ENCODE assay signal across 2 cellular contexts in the genomic region with DNA sequence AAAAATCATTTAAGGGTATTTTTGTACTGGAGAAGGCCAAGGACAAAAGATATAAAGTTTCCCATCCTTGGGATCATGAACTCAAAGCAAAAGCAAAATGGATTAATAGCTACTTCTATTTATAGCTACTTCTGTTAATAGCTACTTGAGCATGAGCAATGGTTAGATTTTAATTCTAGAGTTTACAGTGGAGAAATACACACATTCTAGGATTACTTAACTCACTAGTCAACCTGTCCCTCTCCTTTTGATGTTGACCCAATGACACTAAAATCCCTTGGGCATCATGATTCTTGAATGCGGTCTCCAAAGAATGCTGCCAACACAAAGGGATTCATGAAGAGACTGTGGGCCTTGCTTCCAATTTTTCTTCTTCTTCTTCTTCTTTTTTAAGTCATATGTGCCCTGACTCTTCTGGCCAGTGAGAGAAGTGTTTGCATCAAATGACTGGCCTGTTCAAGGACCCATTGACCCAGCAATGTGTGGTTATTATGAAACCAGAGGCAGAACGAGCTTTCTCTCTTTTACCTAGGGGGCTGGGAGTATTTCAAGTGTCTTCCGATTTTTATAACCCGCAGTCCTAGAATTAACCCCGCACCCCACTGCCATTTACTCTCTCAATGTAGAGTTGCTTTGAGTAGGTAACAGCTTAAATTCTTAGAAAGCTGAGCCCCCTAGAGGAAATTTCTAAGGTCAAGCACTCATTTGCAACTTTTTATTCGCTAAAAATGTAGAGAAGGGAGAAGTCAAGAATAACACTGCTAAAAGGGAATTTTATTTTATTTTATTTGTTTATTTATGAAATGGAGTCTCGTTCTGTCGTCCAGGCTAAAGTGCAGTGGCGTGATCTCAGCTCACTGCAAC.
TF ChIP-seq lines count a peak whose summit lies in the region.

No MANE protein-coding gene starts in this region.

TF ChIP-seq in SK-N-SH, 30 proteins besides CTCF, POLR2A, EP300 and RAD21 (continued from another document):
- TF ChIP-seq EZH2phosphoT487 (IDR thresholded peaks at IDR 0.05; ENCODE audit: borderline replicate concordance, low read depth): no peak
- TF ChIP-seq GABPA (IDR thresholded peaks at IDR 0.05; ENCODE audit: low read depth): no peak
- TF ChIP-seq, protein P1, sequence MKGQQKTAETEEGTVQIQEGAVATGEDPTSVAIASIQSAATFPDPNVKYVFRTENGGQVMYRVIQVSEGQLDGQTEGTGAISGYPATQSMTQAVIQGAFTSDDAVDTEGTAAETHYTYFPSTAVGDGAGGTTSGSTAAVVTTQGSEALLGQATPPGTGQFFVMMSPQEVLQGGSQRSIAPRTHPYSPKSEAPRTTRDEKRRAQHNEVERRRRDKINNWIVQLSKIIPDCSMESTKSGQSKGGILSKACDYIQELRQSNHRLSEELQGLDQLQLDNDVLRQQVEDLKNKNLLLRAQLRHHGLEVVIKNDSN (IDR thresholded peaks at IDR 0.05; ENCODE audit: borderline replicate concordance, low read depth): no peak
- TF ChIP-seq FOSL2 (IDR thresholded peaks at IDR 0.05; ENCODE audit: borderline replicate concordance, low read depth): no peak
- no peak for TF ChIP-seq YY1 (IDR thresholded peaks at IDR 0.05; ENCODE audit: low read depth)

TF ChIP-seq in SK-N-SH treated with all-trans-retinoic acid at 6 μM for 48 hours, 23 proteins besides CTCF, POLR2A, EP300 and RAD21 (continued from another document):
- TF ChIP-seq, protein P2, sequence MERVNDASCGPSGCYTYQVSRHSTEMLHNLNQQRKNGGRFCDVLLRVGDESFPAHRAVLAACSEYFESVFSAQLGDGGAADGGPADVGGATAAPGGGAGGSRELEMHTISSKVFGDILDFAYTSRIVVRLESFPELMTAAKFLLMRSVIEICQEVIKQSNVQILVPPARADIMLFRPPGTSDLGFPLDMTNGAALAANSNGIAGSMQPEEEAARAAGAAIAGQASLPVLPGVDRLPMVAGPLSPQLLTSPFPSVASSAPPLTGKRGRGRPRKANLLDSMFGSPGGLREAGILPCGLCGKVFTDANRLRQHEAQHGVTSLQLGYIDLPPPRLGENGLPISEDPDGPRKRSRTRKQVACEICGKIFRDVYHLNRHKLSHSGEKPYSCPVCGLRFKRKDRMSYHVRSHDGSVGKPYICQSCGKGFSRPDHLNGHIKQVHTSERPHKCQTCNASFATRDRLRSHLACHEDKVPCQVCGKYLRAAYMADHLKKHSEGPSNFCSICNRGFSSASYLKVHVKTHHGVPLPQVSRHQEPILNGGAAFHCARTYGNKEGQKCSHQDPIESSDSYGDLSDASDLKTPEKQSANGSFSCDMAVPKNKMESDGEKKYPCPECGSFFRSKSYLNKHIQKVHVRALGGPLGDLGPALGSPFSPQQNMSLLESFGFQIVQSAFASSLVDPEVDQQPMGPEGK (CRISPR knock-in tag; IDR thresholded peaks at IDR 0.05; ENCODE audit: borderline replicate concordance): no peak
- no peak for TF ChIP-seq ZC3H10 (CRISPR knock-in tag; IDR thresholded peaks at IDR 0.05)
- no peak for TF ChIP-seq GLIS3 (CRISPR knock-in tag; IDR thresholded peaks at IDR 0.05)
- TF ChIP-seq ZNF70 (CRISPR knock-in tag; IDR thresholded peaks at IDR 0.05): no peak
- no peak for TF ChIP-seq BACH2 (CRISPR knock-in tag; IDR thresholded peaks at IDR 0.05; ENCODE audit: borderline replicate concordance)
- TF ChIP-seq ARNTL (CRISPR knock-in tag; IDR thresholded peaks at IDR 0.05; ENCODE audit: borderline replicate concordance, low read depth): no peak
- no peak for TF ChIP-seq OSR1 (CRISPR knock-in tag; IDR thresholded peaks at IDR 0.05)
- no peak for TF ChIP-seq TSHZ2 (CRISPR knock-in tag; IDR thresholded peaks at IDR 0.05)
- no peak for TF ChIP-seq TCF4 (CRISPR knock-in tag; IDR thresholded peaks at IDR 0.05; ENCODE audit: borderline replicate concordance)
- TF ChIP-seq TOX (CRISPR knock-in tag; IDR thresholded peaks at IDR 0.05; ENCODE audit: borderline replicate concordance): no peak
- TF ChIP-seq CSDC2 (CRISPR knock-in tag; IDR thresholded peaks at IDR 0.05): no peak
- no peak for TF ChIP-seq ESRRG (CRISPR knock-in tag; IDR thresholded peaks at IDR 0.05)
- no peak for TF ChIP-seq PPARA (CRISPR knock-in tag; IDR thresholded peaks at IDR 0.05; ENCODE audit: borderline replicate concordance)
- no peak for TF ChIP-seq RARB (CRISPR knock-in tag; IDR thresholded peaks at IDR 0.05)
- no peak for TF ChIP-seq ZFP3 (CRISPR knock-in tag; IDR thresholded peaks at IDR 0.05)
- TF ChIP-seq ZNF565 (CRISPR knock-in tag; conservative IDR thresholded peaks at IDR 0.05; ENCODE audit: low read depth): no peak
